Comparison of ENCODE assay signal across 14 cellular contexts in genomic region chr12:22477166-22477893, GRCh38.
A peak's percentile ranks its signal among the peaks of the same experiment; 100 is the strongest.
DNase-seq lines count a peak whose midpoint lies in the region; ATAC-seq, FAIRE-seq and TF ChIP-seq lines count a peak whose summit lies in the region.
"Had no signal": no experiment of that assay in that cellular context is flagged by ENCODE, and none has a peak within 500 bp of the region (broad histone marks: within the 10 kb centered on the region; RNA-seq: fewer than 3 reads in every experiment).

No MANE protein-coding gene starts in this region.

- peaks cover 25% of the 10 kb centered on the region for H3K4me1 Mint-ChIP-seq in activated CD4-positive, alpha-beta memory T cell treated with anti-CD3 and anti-CD28 coated beads, Interleukin-2, amount 10 ng/mL, durations not matched to agents 7 days and 5 days

- no peaks in the 10 kb centered on the region for H4K20me1 ChIP-seq in HepG2 (ENCODE audit: insufficient read depth, low read length)

- TF ChIP-seq EP300 in HepG2 (IDR thresholded peaks at IDR 0.05; ENCODE audit: low read depth in 2 of 2, low read length in 2 of 2) (no peak), HepG2 (CRISPR knock-in tag; IDR thresholded peaks at IDR 0.05; ENCODE audit: borderline replicate concordance) (no peak)

- POLR2A ChIA-PET in HepG2 (lab: Yijun Ruan, JAX): no interaction called here
- POLR2A ChIA-PET in activated CD4-positive, alpha-beta memory T cell treated with anti-CD3 and anti-CD28 coated beads, Interleukin-2, amount 10 ng/mL, durations not matched to agents 7 days and 5 days (lab: Charles Lee): no interaction called here

- H3K9me3 Mint-ChIP-seq in activated CD4-positive, alpha-beta memory T cell treated with anti-CD3 and anti-CD28 coated beads, Interleukin-2, amount 10 ng/mL, durations not matched to agents 7 days and 5 days: no peaks in the 10 kb centered on the region

- in situ Hi-C loops in HepG2 (cut with HindIII; ENCODE audit: extremely low pct_ligation_motif_present, low pct_unique_long_range_greater_than_20kb): no loop called here

- peaks cover 30% of the 10 kb centered on the region for H3K36me3 Mint-ChIP-seq in activated CD4-positive, alpha-beta memory T cell treated with anti-CD3 and anti-CD28 coated beads, Interleukin-2, amount 10 ng/mL, durations not matched to agents 7 days and 5 days (ENCODE audit: low read depth)

- intact Hi-C loops in HepG2 (cut with micrococcal nuclease; ENCODE audit: unreplicated experiment) (no loop called here), right lobe of liver (cut with DNase I) (no loop called here)

- TF ChIP-seq CTCF in HepG2 (CRISPR knock-in tag; IDR thresholded peaks at IDR 0.05) (no peak), right lobe of liver (IDR thresholded peaks at IDR 0.05) (no peak), fibroblast of villous mesenchyme (IDR thresholded peaks at IDR 0.05; ENCODE audit: insufficient read depth, low read depth, low read length) (no peak)

- TF ChIP-seq RAD21 in HepG2 (CRISPR knock-in tag; IDR thresholded peaks at IDR 0.05): no peak

- no peaks in the 10 kb centered on the region for H3K4me1 ChIP-seq in HepG2 (ENCODE audit: insufficient read depth, low read length)
- H3K4me1 ChIP-seq in right lobe of liver: no peaks in the 10 kb centered on the region
- H3K4me1 ChIP-seq: SJSA1 had no signal

- DNase-seq in HepG2 (ENCODE audit: low spot score) (no peak), right lobe of liver (no peak), fibroblast of villous mesenchyme (ENCODE audit: low read depth) (peak; percentile 80), NCI-H2029 treated with DMSO at 0.1 percent for 48 hours (lab: John Stamatoyannopoulos, UW) (no peak), left lobe of liver (ENCODE audit: low spot score) (no peak), globus pallidus (ENCODE audit: low spot score) (no peak)
- DNase-seq in activated CD4-positive, alpha-beta memory T cell treated with anti-CD3 and anti-CD28 coated beads, Interleukin-2, amount 10 ng/mL, durations not matched to agents 7 days and 5 days: no peak
- DNase-seq in activated CD4-positive, alpha-beta T cell treated with anti-CD3 and anti-CD28 coated beads, Interleukin-2, amount 50 U/mL, for 48 hours: no peak
- DNase-seq: amygdala; NCI-H524 treated with DMSO at 0.1 percent for 48 hours; stimulated activated CD4-positive, alpha-beta T cell treated with anti-CD3 and anti-CD28 coated beads, Interleukin-2, amount 100 ng/mL, for 24 hours; stomach had no signal

- H2AFZ ChIP-seq in HepG2 (ENCODE audit: low read length): no peak overlapping the region

- ATAC-seq in HepG2: no peak
- ATAC-seq in right lobe of liver: no peak
- no peak for ATAC-seq in left lobe of liver

- 95% methylated on average over 4 of the region's 4 CpGs for WGBS in HepG2 (ENCODE audit: low lambda C conversion rate)
- WGBS in right lobe of liver (ENCODE audit: insufficient coverage, low coverage, low lambda C conversion rate, missing lambda C conversion rate): 67% methylated on average over 4 of the region's 4 CpGs

- H3K27ac ChIP-seq in HepG2 (ENCODE audit: extremely low read length, insufficient read depth, low read length): no peak overlapping the region
- H3K27ac ChIP-seq in right lobe of liver: no peak overlapping the region
- H3K27ac ChIP-seq: neutrophil, SJSA1, stomach had no signal

- H3K4me3 Mint-ChIP-seq in activated CD4-positive, alpha-beta memory T cell treated with anti-CD3 and anti-CD28 coated beads, Interleukin-2, amount 10 ng/mL, durations not matched to agents 7 days and 5 days: no peak overlapping the region

- no peak for FAIRE-seq in HepG2 (lab: Jason Lieb, UNC)

- TF ChIP-seq POLR2A in HepG2 (IDR thresholded peaks at IDR 0.05; ENCODE audit: insufficient read depth in 1 of 2, low read depth in 2 of 2, low read length in 2 of 2) (no peak), right lobe of liver (IDR thresholded peaks at IDR 0.05) (no peak)

- BruUV-seq in HepG2 (replicated peaks; lab: Mats Ljungman, UMichigan): no TSS peak

- no peaks in the 10 kb centered on the region; a peak in 1 of 5 replicates for H3K36me3 ChIP-seq in HepG2 (replicated peaks in 1 of 2; ENCODE audit: control insufficient read depth in 1 of 2, insufficient read depth in 2 of 2, low read length in 2 of 2)
- H3K36me3 ChIP-seq in right lobe of liver: peaks cover 0 to 10% (median 0%) of the 10 kb centered on the region in 4 donors

- no peak overlapping the region for H3K9ac ChIP-seq in HepG2 (ENCODE audit: insufficient read depth, low read depth, low read length)

- no peak overlapping the region for H3K4me2 ChIP-seq in HepG2 (ENCODE audit: low read depth, low read length)

- H3K27ac Mint-ChIP-seq in activated CD4-positive, alpha-beta memory T cell treated with anti-CD3 and anti-CD28 coated beads, Interleukin-2, amount 10 ng/mL, durations not matched to agents 7 days and 5 days: peak overlapping the region; percentile 16

- no peaks in the 10 kb centered on the region for H3K27me3 ChIP-seq in HepG2 (ENCODE audit: control insufficient read depth in 1 of 2, insufficient read depth in 2 of 2, low read length in 2 of 2)
- H3K27me3 ChIP-seq in right lobe of liver: no peaks in the 10 kb centered on the region
- H3K27me3 ChIP-seq: neutrophil, SJSA1, stomach had no signal

- no peaks in the 10 kb centered on the region for H3K27me3 Mint-ChIP-seq in activated CD4-positive, alpha-beta memory T cell treated with anti-CD3 and anti-CD28 coated beads, Interleukin-2, amount 10 ng/mL, durations not matched to agents 7 days and 5 days

- CTCF ChIA-PET in HepG2 (lab: Yijun Ruan, JAX; ENCODE audit: low intra/inter-chr PET ratio, low total read pairs): no interaction called here
- CTCF ChIA-PET in activated CD4-positive, alpha-beta memory T cell treated with anti-CD3 and anti-CD28 coated beads, Interleukin-2, amount 10 ng/mL, durations not matched to agents 7 days and 5 days (lab: Charles Lee): interaction anchor here (0.8 to 0.9 kb wide), 2 partner anchors 17 to 18 kb away, joined by 3 read pairs; no protein-coding TSS in a partner anchor

- H3K4me3 ChIP-seq in HepG2 (replicated peaks in 1 of 3; ENCODE audit: insufficient read depth in 1 of 3, low read depth in 2 of 3, low read length in 3 of 3) (no peak overlapping the region), right lobe of liver (no peak overlapping the region), fibroblast of villous mesenchyme (ENCODE audit: low read depth, low read length) (no peak overlapping the region)
- H3K4me3 ChIP-seq: SJSA1, stomach had no signal

- no peaks in the 10 kb centered on the region for H3K79me2 ChIP-seq in HepG2 (ENCODE audit: insufficient read depth, low read length)

- H3K9me3 ChIP-seq in HepG2 (ENCODE audit: low read length) (no peaks in the 10 kb centered on the region), right lobe of liver (no peaks in the 10 kb centered on the region)
- H3K9me3 ChIP-seq: neutrophil, SJSA1, stomach had no signal

TF ChIP-seq in HepG2, 621 proteins besides CTCF, POLR2A, EP300 and RAD21:
- TF ChIP-seq SAP130 (CRISPR knock-in tag; IDR thresholded peaks at IDR 0.05; ENCODE audit: low read depth): no peak
- TF ChIP-seq CEBPB (IDR thresholded peaks at IDR 0.05; ENCODE audit: borderline replicate concordance, low read depth, low read length): peak; percentile 45; the same call in 1 of the 2 replicates
- no peak for TF ChIP-seq ATF2 (CRISPR knock-in tag; IDR thresholded peaks at IDR 0.05)
